ENCODE assay signal across 25 cellular contexts in the genomic region with DNA sequence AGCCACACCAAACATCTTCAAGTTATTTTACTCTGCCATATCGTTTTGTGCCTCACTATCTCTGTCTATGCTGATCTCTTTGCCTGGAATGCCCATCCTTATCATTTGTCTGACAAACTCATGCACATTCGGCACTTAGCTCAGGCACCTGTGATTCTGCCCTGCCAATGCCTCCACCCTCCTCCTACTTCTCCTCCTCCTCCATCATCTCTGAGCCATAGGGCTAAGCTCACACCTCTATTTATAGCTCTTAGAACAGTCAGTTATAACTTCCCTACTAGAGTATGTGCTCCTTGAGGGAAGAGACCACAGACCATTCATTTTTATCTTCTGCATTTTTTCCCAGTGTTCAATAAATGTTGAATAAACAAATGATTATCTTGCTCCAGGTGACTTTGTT.
"Had no signal": no experiment of that assay in that cellular context is flagged by ENCODE, and none has a peak within 500 bp of the region (broad histone marks: within the 10 kb centered on the region; RNA-seq: fewer than 3 reads in every experiment).

No MANE protein-coding gene starts in this region.

- DNase-seq: activated CD4-positive, alpha-beta T cell treated with anti-CD3 and anti-CD28 coated beads, Interleukin-2, amount 10 ng/mL, durations not matched to agents 7 days and 5 days; activated CD4-positive, CD25-positive, alpha-beta regulatory T cell treated with anti-CD3 and anti-CD28 coated beads, Interleukin-2, amount 50 U/mL, for 72 hours; activated CD8-positive, alpha-beta T cell treated with anti-CD3 and anti-CD28 coated beads for 36 hours; activated gamma-delta T cell; activated naive CD4-positive, alpha-beta T cell treated with anti-CD3 and anti-CD28 coated beads, Interleukin-2, amount 50 U/mL, for 16 hours; activated naive CD8-positive, alpha-beta T cell treated with anti-CD3 and anti-CD28 coated beads, Interleukin-2, amount 50 U/mL, for 24 hours; body of pancreas; effector CD4-positive, alpha-beta T cell; foreskin fibroblast; hippocampal formation; pancreas; sigmoid colon; spleen; stimulated activated CD4-positive, alpha-beta T cell treated with anti-CD3 and anti-CD28 coated beads, Interleukin-4, amount 100 ng/mL, for 1 hour; stimulated activated naive CD4-positive, alpha-beta T cell; testis; trophoblast cell; uterus had no signal

- H3K27me3 Mint-ChIP-seq: activated CD8-positive, alpha-beta T cell treated with anti-CD3 and anti-CD28 coated beads for 36 hours; activated naive CD8-positive, alpha-beta T cell treated with anti-CD3 and anti-CD28 coated beads, Interleukin-2, amount 50 U/mL, for 24 hours; dendritic cell treated with granulocyte-macrophage colony-stimulating factor and Interleukin-4, amounts not matched to agents 40 ng/mL and 50 ng/mL, for 4 days had no signal

- H3K27me3 ChIP-seq: body of pancreas, cardiac muscle cell, neutrophil, pancreas, sigmoid colon, spleen, testis, uterus had no signal

- H3K4me1 ChIP-seq: body of pancreas, pancreas, sigmoid colon, testis, uterus had no signal

- H3K36me3 Mint-ChIP-seq: memory B cell had no signal

- H3K27ac ChIP-seq: body of pancreas, cardiac muscle cell, neutrophil, pancreas, sigmoid colon, spleen, testis, uterus, VCaP had no signal

- H3K9me3 Mint-ChIP-seq: activated CD4-positive, alpha-beta T cell treated with anti-CD3 and anti-CD28 coated beads, Interleukin-2, amount 10 ng/mL, durations not matched to agents 7 days and 5 days; activated CD8-positive, alpha-beta T cell treated with anti-CD3 and anti-CD28 coated beads for 36 hours; activated naive CD8-positive, alpha-beta T cell treated with anti-CD3 and anti-CD28 coated beads, Interleukin-2, amount 50 U/mL, for 24 hours; activated T-helper 1 cell treated with anti-CD3 and anti-CD28 coated beads, Interleukin-12 subunit alpha, Interleukin-12 subunit beta, Interleukin-2, Interleukin-4 antibody, amounts not matched to agents 30 ng/mL and 10 ng/mL and 1 ng/mL, durations not matched to agents 14 hours and 24 hours and 36 hours; dendritic cell treated with granulocyte-macrophage colony-stimulating factor and Interleukin-4, amounts not matched to agents 40 ng/mL and 50 ng/mL, for 4 days; memory B cell; nephron had no signal

- H3K27ac Mint-ChIP-seq: activated CD4-positive, alpha-beta T cell treated with anti-CD3 and anti-CD28 coated beads, Interleukin-2, amount 10 ng/mL, durations not matched to agents 7 days and 5 days; activated CD8-positive, alpha-beta T cell treated with anti-CD3 and anti-CD28 coated beads for 36 hours; activated naive CD8-positive, alpha-beta T cell treated with anti-CD3 and anti-CD28 coated beads, Interleukin-2, amount 50 U/mL, for 24 hours; activated T-helper 1 cell treated with anti-CD3 and anti-CD28 coated beads, Interleukin-12 subunit alpha, Interleukin-12 subunit beta, Interleukin-2, Interleukin-4 antibody, amounts not matched to agents 30 ng/mL and 10 ng/mL and 1 ng/mL, durations not matched to agents 14 hours and 24 hours and 36 hours; dendritic cell treated with granulocyte-macrophage colony-stimulating factor and Interleukin-4, amounts not matched to agents 40 ng/mL and 50 ng/mL, for 4 days; memory B cell; nephron had no signal

- H3K9me3 ChIP-seq: body of pancreas, neutrophil, pancreas, sigmoid colon, spleen, testis, uterus had no signal

- H3K4me3 Mint-ChIP-seq: activated CD4-positive, alpha-beta T cell treated with anti-CD3 and anti-CD28 coated beads, Interleukin-2, amount 10 ng/mL, durations not matched to agents 7 days and 5 days; activated CD8-positive, alpha-beta T cell treated with anti-CD3 and anti-CD28 coated beads for 36 hours; activated naive CD8-positive, alpha-beta T cell treated with anti-CD3 and anti-CD28 coated beads, Interleukin-2, amount 50 U/mL, for 24 hours; activated T-helper 1 cell treated with anti-CD3 and anti-CD28 coated beads, Interleukin-12 subunit alpha, Interleukin-12 subunit beta, Interleukin-2, Interleukin-4 antibody, amounts not matched to agents 30 ng/mL and 10 ng/mL and 1 ng/mL, durations not matched to agents 14 hours and 24 hours and 36 hours; dendritic cell treated with granulocyte-macrophage colony-stimulating factor and Interleukin-4, amounts not matched to agents 40 ng/mL and 50 ng/mL, for 4 days; memory B cell; nephron had no signal

- ATAC-seq: activated CD8-positive, alpha-beta T cell treated with anti-CD3 and anti-CD28 coated beads for 36 hours; activated naive CD8-positive, alpha-beta T cell treated with anti-CD3 and anti-CD28 coated beads, Interleukin-2, amount 50 U/mL, for 24 hours; body of pancreas; pancreas had no signal

- H3K36me3 ChIP-seq: cardiac muscle cell, neutrophil, pancreas, sigmoid colon, spleen, uterus had no signal

- H3K4me3 ChIP-seq: body of pancreas, cardiac muscle cell, pancreas, sigmoid colon, spleen, testis, uterus had no signal

- H3K4me1 Mint-ChIP-seq: activated naive CD8-positive, alpha-beta T cell treated with anti-CD3 and anti-CD28 coated beads, Interleukin-2, amount 50 U/mL, for 24 hours; memory B cell; nephron had no signal
